In genomic region chr2:135052042-135052876, GRCh38 we compare ENCODE assay signal across 1 cellular context.
A peak's percentile ranks its signal among the peaks of the same experiment; 100 is the strongest.
TF ChIP-seq lines count a peak whose summit lies in the region.

RAB3GAP1 (plus strand) TSS chr2:135052292; CDS start chr2:135052308, 16 bp downstream.

TF ChIP-seq in HepG2, 621 proteins besides CTCF, POLR2A, EP300 and RAD21 (continued from another document and continues in another):
- TF ChIP-seq NFAT5 (CRISPR knock-in tag; IDR thresholded peaks at IDR 0.05) (no peak), ZNF280B (CRISPR knock-in tag; IDR thresholded peaks at IDR 0.05; ENCODE audit: borderline replicate concordance) (0 out of 2 replicates have a peak, but pooled peaks have one; percentile 52), MEF2D (CRISPR knock-in tag; IDR thresholded peaks at IDR 0.05) (peak; percentile 63), MXD4 (CRISPR knock-in tag; IDR thresholded peaks at IDR 0.05) (peak; percentile 44; the same call in 1 of the 2 replicates), FOXJ3 (CRISPR knock-in tag; IDR thresholded peaks at IDR 0.05; ENCODE audit: borderline replicate concordance) (no peak), ZNF280D (CRISPR knock-in tag; IDR thresholded peaks at IDR 0.05) (no peak), MAX (IDR thresholded peaks at IDR 0.05) (peak; percentile 54; the same call in 1 of the 2 replicates), ZFX (CRISPR knock-in tag; IDR thresholded peaks at IDR 0.05; ENCODE audit: low read depth) (peak; percentile 86), ZNF143 (CRISPR knock-in tag; IDR thresholded peaks at IDR 0.05) (peak; percentile 90), EED (CRISPR knock-in tag; IDR thresholded peaks at IDR 0.05) (no peak; the same call in 1 of the 2 replicates), U2AF1 (optimal IDR thresholded peaks at IDR 0.05; ENCODE audit: low read depth, low read length) (no peak), ATF7 (IDR thresholded peaks at IDR 0.05) (no peak), ATF7 (CRISPR knock-in tag; IDR thresholded peaks at IDR 0.05) (no peak), JUN (CRISPR knock-in tag; IDR thresholded peaks at IDR 0.05) (no peak), GMEB2 (CRISPR knock-in tag; IDR thresholded peaks at IDR 0.05; ENCODE audit: low read depth) (no peak), ZNF33A (CRISPR knock-in tag; IDR thresholded peaks at IDR 0.05; ENCODE audit: borderline replicate concordance) (peak; percentile 29; the same call in 1 of the 2 replicates), TARDBP (CRISPR knock-in tag; IDR thresholded peaks at IDR 0.05) (peak; percentile 52; the same call in 1 of the 2 replicates), NR2F6 (IDR thresholded peaks at IDR 0.05) (no peak), NR2F6 (CRISPR knock-in tag; IDR thresholded peaks at IDR 0.05) (peak; percentile 4; the same call in 1 of the 2 replicates), TAF1 (CRISPR knock-in tag; IDR thresholded peaks at IDR 0.05) (peak; percentile 84), SMAD3 (CRISPR knock-in tag; IDR thresholded peaks at IDR 0.05) (0 out of 2 replicates have a peak, but pooled peaks have one; percentile 25), ZBTB3 (CRISPR knock-in tag; IDR thresholded peaks at IDR 0.05; ENCODE audit: borderline replicate concordance, low read depth) (no peak), ZNF350 (CRISPR knock-in tag; IDR thresholded peaks at IDR 0.05; ENCODE audit: borderline replicate concordance, low read depth) (peak; percentile 81), AGO2 (optimal IDR thresholded peaks at IDR 0.05; ENCODE audit: low read depth, low read length) (no peak), NR2F1 (CRISPR knock-in tag; IDR thresholded peaks at IDR 0.05) (peak in 1 of 2 experiments; percentile 32; a peak in 1 of 4 replicates), ZUFSP (CRISPR knock-in tag; IDR thresholded peaks at IDR 0.05; ENCODE audit: borderline replicate concordance) (no peak), MLXIP (CRISPR knock-in tag; IDR thresholded peaks at IDR 0.05; ENCODE audit: borderline replicate concordance) (no peak; the same call in 1 of the 2 replicates), BATF2 (CRISPR knock-in tag; IDR thresholded peaks at IDR 0.05) (no peak), ZNF616 (CRISPR knock-in tag; IDR thresholded peaks at IDR 0.05; ENCODE audit: low read depth) (no peak), CREM (IDR thresholded peaks at IDR 0.05) (peak; percentile 53; the same call in 1 of the 2 replicates), CREM (CRISPR knock-in tag; IDR thresholded peaks at IDR 0.05) (no peak), ZNF800 (CRISPR knock-in tag; IDR thresholded peaks at IDR 0.05) (no peak), HDAC2 (CRISPR knock-in tag; IDR thresholded peaks at IDR 0.05) (peak; percentile 32; the same call in 1 of the 2 replicates), ZNF468 (CRISPR knock-in tag; IDR thresholded peaks at IDR 0.05) (no peak), RNF219 (CRISPR knock-in tag; IDR thresholded peaks at IDR 0.05) (no peak), ZNF569 (CRISPR knock-in tag; IDR thresholded peaks at IDR 0.05; ENCODE audit: borderline replicate concordance) (peak; percentile 44; the same call in 1 of the 2 replicates)
